8 cellular contexts compared by ENCODE assay signal in genomic region chr20:5056801-5057599, GRCh38. TPM values are rescaled to one million over a fixed set of nuclear protein-coding genes. Genes with fewer than 3 reads are reported as not detected.
A peak's percentile ranks its signal among the peaks of the same experiment; 100 is the strongest.
DNase-seq lines count a peak whose midpoint lies in the region; ATAC-seq lines count a peak whose summit lies in the region.

No MANE protein-coding gene starts in this region.

- H3K27ac ChIP-seq in CD8-positive, alpha-beta memory T cell (ENCODE audit: low read depth, low read length) = no peak overlapping the region

- peak overlapping the region in 6 of 7 donors; percentile 9 to 56 (median 32) for H3K4me3 Mint-ChIP-seq in CD8-positive, alpha-beta memory T cell

- no peaks in the 10 kb centered on the region for H3K9me3 ChIP-seq in CD8-positive, alpha-beta memory T cell (ENCODE audit: low read length)
- H3K9me3 ChIP-seq in adipocyte (ENCODE audit: control insufficient read depth, low read length) = no peaks in the 10 kb centered on the region

- H3K4me1 Mint-ChIP-seq in CD8-positive, alpha-beta memory T cell = peaks cover 18 to 26% (median 23%) of the 10 kb centered on the region in 3 donors

- H3K27me3 Mint-ChIP-seq in CD8-positive, alpha-beta memory T cell = no peaks in the 10 kb centered on the region

- CTCF ChIA-PET in CD8-positive, alpha-beta memory T cell (lab: Charles Lee) = interaction anchor here (0.5 to 3.6 kb wide), 25 partner anchors 8 to 298 kb away, joined by 3 to 62 read pairs (median 4); partner anchors contain the start of gene CDS2

- POLR2A ChIA-PET in CD8-positive, alpha-beta memory T cell (lab: Charles Lee) = interaction anchor here (0.6 to 1.2 kb wide), 3 partner anchors 21 to 56 kb away, joined by 3 to 4 read pairs (median 3); partner anchors contain the start of gene SLC23A2

- no peaks in the 10 kb centered on the region for H3K27me3 ChIP-seq in CD8-positive, alpha-beta memory T cell (ENCODE audit: insufficient read depth, low read length, poor library complexity, severe bottlenecking)
- H3K27me3 ChIP-seq in adipocyte (replicated peaks; ENCODE audit: control insufficient read depth, insufficient read depth, low read length) = no peaks in the 10 kb centered on the region

- H3K4me1 ChIP-seq in CD8-positive, alpha-beta memory T cell (ENCODE audit: insufficient read depth, low read length) = peaks cover 26% of the 10 kb centered on the region
- H3K4me1 ChIP-seq in adipocyte (ENCODE audit: control insufficient read depth, insufficient read depth, low read length) = no peaks in the 10 kb centered on the region

- no peak overlapping the region for H3K9ac ChIP-seq in adipocyte (ENCODE audit: low read length)

- no peaks in the 10 kb centered on the region for H3K9me3 Mint-ChIP-seq in CD8-positive, alpha-beta memory T cell

- peak; percentile 56 for ATAC-seq in HG03175 (IDR thresholded peaks at IDR 0.05; ENCODE audit: unreplicated experiment)
- ATAC-seq in left lobe of liver = peak; percentile 77
- ATAC-seq in GM19035 (IDR thresholded peaks at IDR 0.05; ENCODE audit: unreplicated experiment) = no peak
- no peak for ATAC-seq in HG03520 (IDR thresholded peaks at IDR 0.05; ENCODE audit: unreplicated experiment)

- peak overlapping the region; percentile 31 to 92 (median 88) for H3K27ac Mint-ChIP-seq in CD8-positive, alpha-beta memory T cell

- H3K4me3 ChIP-seq in CD8-positive, alpha-beta memory T cell (ENCODE audit: low read length) = no peak overlapping the region
- no peak overlapping the region for H3K4me3 ChIP-seq in adipocyte (ENCODE audit: low read length)

- peak; percentile 60 to 85 (median 72) for DNase-seq in CD8-positive, alpha-beta memory T cell
- DNase-seq in T-helper 22 cell (ENCODE audit: low read depth) = peak; percentile 45
- DNase-seq in adipocyte (ENCODE audit: low read depth) = peak; percentile 27
- peak; percentile 53 for DNase-seq in left lobe of liver (ENCODE audit: low spot score)
- peak; percentile 53 to 61 for DNase-seq in stimulated activated CD8-positive, alpha-beta memory T cell treated with anti-CD3 and anti-CD28 coated beads, Interleukin-2, amount 100 ng/mL, for 1 hour (ENCODE audit: low read depth in 2 of 2)

- H3K36me3 Mint-ChIP-seq in CD8-positive, alpha-beta memory T cell = peaks cover 0 to 4% (median 0%) of the 10 kb centered on the region in 3 donors

- no peaks in the 10 kb centered on the region for H3K36me3 ChIP-seq in CD8-positive, alpha-beta memory T cell (ENCODE audit: insufficient read depth, low read length)
- H3K36me3 ChIP-seq in adipocyte (ENCODE audit: control insufficient read depth, insufficient read depth, low read length, severe bottlenecking) = no peaks in the 10 kb centered on the region

RNA-seq across cellular contexts. Expression of gene SLC23A2, which starts 55.7 kb away (rescaled TPM):
- total RNA-seq in CD8-positive, alpha-beta memory T cell = 10 to 100 TPM; 20.6 to 24.3 TPM
- 6.7 TPM for polyA plus RNA-seq in CD8-positive, alpha-beta memory T cell
- total RNA-seq in left lobe of liver = 27.4 TPM

RNA-seq across cellular contexts. Expression of gene TMEM230, which starts 55.9 kb away (rescaled TPM):
- 10 to 100 TPM; 86.4 to 87.8 TPM for total RNA-seq in CD8-positive, alpha-beta memory T cell
- 250 TPM for polyA plus RNA-seq in CD8-positive, alpha-beta memory T cell
- 70.8 TPM for total RNA-seq in left lobe of liver

Comparison
In these comparisons a context has a peak if more than half of its experiments do, and no peak if none do; other contexts are left out.
1. ATAC-seq: peak in HG03175 (single experiment) and left lobe of liver (single experiment); none in GM19035 (single experiment) and HG03520 (single experiment).
2. Peak in every context shown above with its lines, with median percentiles within 50 percentile points of each other: DNase-seq.